Comparison of ENCODE assay signal across 13 cellular contexts in the genomic region with DNA sequence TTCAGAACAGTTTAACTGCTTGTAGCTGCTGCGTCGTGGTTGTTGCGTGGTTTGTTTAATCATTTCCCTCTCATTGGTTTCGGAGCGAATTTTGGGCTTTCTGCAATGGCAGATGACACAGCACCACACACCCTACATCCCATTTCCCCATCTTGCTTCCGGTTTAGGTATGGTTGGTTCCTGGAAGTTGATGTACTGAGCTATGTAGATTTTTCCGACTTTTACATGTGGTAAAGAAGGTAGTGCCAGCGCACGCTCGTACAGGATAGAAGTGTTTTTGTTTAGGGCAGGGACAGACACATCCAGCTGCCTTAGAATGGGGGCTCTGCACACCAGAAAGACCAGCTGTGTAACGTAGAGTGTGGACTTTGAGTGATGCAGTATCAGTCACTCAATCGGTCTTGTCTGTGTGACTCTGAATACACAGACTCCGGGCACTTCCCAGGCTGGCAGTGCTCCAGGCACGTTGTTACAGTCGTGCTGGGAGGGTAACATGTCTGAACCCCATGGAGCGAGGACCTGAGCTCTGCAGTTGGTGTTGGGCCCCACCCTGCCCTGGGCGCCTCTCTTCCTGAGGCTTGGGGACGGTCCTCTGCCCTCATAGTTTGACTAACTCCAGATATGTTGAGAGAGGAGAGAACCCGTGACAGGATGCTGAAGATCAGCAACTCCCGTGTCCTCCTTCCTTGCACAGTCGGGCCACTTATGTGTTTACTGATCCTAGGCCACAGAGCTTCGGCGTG.
A peak's percentile ranks its signal among the peaks of the same experiment; 100 is the strongest.
DNase-seq lines count a peak whose midpoint lies in the region; ATAC-seq and TF ChIP-seq lines count a peak whose summit lies in the region.
"Had no signal": no experiment of that assay in that cellular context is flagged by ENCODE, and none has a peak within 500 bp of the region (broad histone marks: within the 10 kb centered on the region; RNA-seq: fewer than 3 reads in every experiment).

No MANE protein-coding gene starts in this region.

- peak; percentile 74 for DNase-seq in BE2C
- peak; percentile 39 for DNase-seq in H7
- peak; percentile 40 for DNase-seq in activated CD4-positive, alpha-beta memory T cell treated with anti-CD3 and anti-CD28 coated beads for 36 hours
- peak in 1 of 3 donors; percentile 48 for DNase-seq in right lobe of liver
- no peak for DNase-seq in ureter (ENCODE audit: low spot score)
- no peak for DNase-seq in PC-9
- no peak for DNase-seq in chondrocyte (ENCODE audit: low spot score)
- DNase-seq: NCI-H1436; stimulated activated CD8-positive, alpha-beta memory T cell treated with anti-CD3 and anti-CD28 coated beads, Interleukin-4, amount 100 ng/mL, for 48 hours had no signal

- no peaks in the 10 kb centered on the region; the same call in 1 of the 2 replicates for H3K36me3 ChIP-seq in BE2C
- no peaks in the 10 kb centered on the region for H3K36me3 ChIP-seq in H7 (replicated peaks; ENCODE audit: control insufficient read depth, insufficient read depth, low read length)
- peaks cover 0 to 5% (median 1%) of the 10 kb centered on the region in 4 donors for H3K36me3 ChIP-seq in right lobe of liver
- no peaks in the 10 kb centered on the region for H3K36me3 ChIP-seq in PC-9 (ENCODE audit: low read depth)

- TF ChIP-seq POLR2A in right lobe of liver (IDR thresholded peaks at IDR 0.05) = no peak

- H3K4me3 Mint-ChIP-seq in activated CD4-positive, alpha-beta memory T cell treated with anti-CD3 and anti-CD28 coated beads for 36 hours = no peak overlapping the region
- no peak overlapping the region for H3K4me3 Mint-ChIP-seq in chondrocyte (ENCODE audit: unreplicated experiment)

- peak overlapping the region; percentile 62 for H3K27ac Mint-ChIP-seq in activated CD4-positive, alpha-beta memory T cell treated with anti-CD3 and anti-CD28 coated beads for 36 hours
- H3K27ac Mint-ChIP-seq in chondrocyte (ENCODE audit: unreplicated experiment) = no peak overlapping the region

- ATAC-seq in right lobe of liver (peak; percentile 29 to 60 (median 43)), GM21423 (IDR thresholded peaks at IDR 0.05; ENCODE audit: unreplicated experiment) (no peak)

- no peaks in the 10 kb centered on the region for H3K9me3 Mint-ChIP-seq in activated CD4-positive, alpha-beta memory T cell treated with anti-CD3 and anti-CD28 coated beads for 36 hours
- no peaks in the 10 kb centered on the region for H3K9me3 Mint-ChIP-seq in chondrocyte (ENCODE audit: low read depth)

- H3K4me1 Mint-ChIP-seq in activated CD4-positive, alpha-beta memory T cell treated with anti-CD3 and anti-CD28 coated beads for 36 hours (ENCODE audit: low read depth) = peaks cover 38% of the 10 kb centered on the region
- H3K4me1 Mint-ChIP-seq in chondrocyte (ENCODE audit: low read depth) = peaks cover 9% of the 10 kb centered on the region

- no peaks in the 10 kb centered on the region for H4K20me1 ChIP-seq in PC-9 (ENCODE audit: insufficient read depth)

- H3K27me3 Mint-ChIP-seq in activated CD4-positive, alpha-beta memory T cell treated with anti-CD3 and anti-CD28 coated beads for 36 hours = no peaks in the 10 kb centered on the region
- H3K27me3 Mint-ChIP-seq in chondrocyte (ENCODE audit: low read depth) = no peaks in the 10 kb centered on the region

- no peak overlapping the region for H3K4me2 ChIP-seq in PC-9

- intact Hi-C loops in activated CD4-positive, alpha-beta memory T cell treated with anti-CD3 and anti-CD28 coated beads for 36 hours (cut with micrococcal nuclease) = no loop called here
- intact Hi-C loops in right lobe of liver (cut with DNase I) = no loop called here
- intact Hi-C loops in PC-9 (cut with micrococcal nuclease; ENCODE audit: unreplicated experiment) = no loop called here

- no peaks in the 10 kb centered on the region for H3K9me2 ChIP-seq in PC-9 (ENCODE audit: insufficient read depth)

- H3K4me1 ChIP-seq in BE2C = peaks cover 18% of the 10 kb centered on the region
- H3K4me1 ChIP-seq in right lobe of liver = no peaks in the 10 kb centered on the region
- H3K4me1 ChIP-seq in PC-9 (replicated peaks; ENCODE audit: insufficient read depth) = no peaks in the 10 kb centered on the region; the same call in 1 of the 2 replicates

- POLR2A ChIA-PET in activated CD4-positive, alpha-beta memory T cell treated with anti-CD3 and anti-CD28 coated beads for 36 hours (lab: Charles Lee) = interaction anchor here (0.9 to 1.2 kb wide), 3 partner anchors 10 to 15 kb away, joined by 3 to 5 read pairs (median 3); no protein-coding TSS in a partner anchor
- POLR2A ChIA-PET in PC-9 (lab: Charles Lee; ENCODE audit: unreplicated experiment) = no interaction called here

- H3K4me3 ChIP-seq in BE2C (ENCODE audit: low read depth, low read length) = no peak overlapping the region; the same call in 1 of the 2 replicates
- no peak overlapping the region for H3K4me3 ChIP-seq in H7 (ENCODE audit: insufficient read depth, low read depth, low read length)
- no peak overlapping the region for H3K4me3 ChIP-seq in right lobe of liver
- H3K4me3 ChIP-seq in PC-9 = no peak overlapping the region
- H3K4me3 ChIP-seq: skin epidermis had no signal

- BruUV-seq in PC-9 (replicated peaks; lab: Mats Ljungman, UMichigan) = no TSS peak

- no peak overlapping the region for H2AFZ ChIP-seq in PC-9

- H3F3A ChIP-seq in PC-9 (ENCODE audit: insufficient read depth, low read depth) = no peaks in the 10 kb centered on the region

- H3K27ac ChIP-seq in right lobe of liver (no peak overlapping the region), PC-9 (no peak overlapping the region)
- H3K27ac ChIP-seq: C4-2B, VCaP had no signal

- WGBS in right lobe of liver (ENCODE audit: insufficient coverage, low coverage, low lambda C conversion rate, missing lambda C conversion rate) = 55% methylated on average over 16 of the region's 23 CpGs

- no peaks in the 10 kb centered on the region for H3K27me3 ChIP-seq in BE2C
- H3K27me3 ChIP-seq in H7 (ENCODE audit: control insufficient read depth, insufficient read depth, low read length) = no peaks in the 10 kb centered on the region
- H3K27me3 ChIP-seq in right lobe of liver = no peaks in the 10 kb centered on the region
- H3K27me3 ChIP-seq in PC-9 (ENCODE audit: insufficient read depth, low read depth) = no peaks in the 10 kb centered on the region

- H3K79me2 ChIP-seq in PC-9 (ENCODE audit: low read depth) = no peaks in the 10 kb centered on the region

- CTCF ChIA-PET in activated CD4-positive, alpha-beta memory T cell treated with anti-CD3 and anti-CD28 coated beads for 36 hours (lab: Charles Lee) = interaction anchor here (1.4 kb wide), 1 partner anchor 393 kb away, joined by 4 read pairs; no protein-coding TSS in a partner anchor
- CTCF ChIA-PET in PC-9 (lab: Charles Lee) = no interaction called here

- H3K9me3 ChIP-seq in BE2C = no peaks in the 10 kb centered on the region
- H3K9me3 ChIP-seq in right lobe of liver = no peaks in the 10 kb centered on the region
- no peaks in the 10 kb centered on the region for H3K9me3 ChIP-seq in PC-9 (ENCODE audit: insufficient read depth, low read depth)

- peaks cover 19% of the 10 kb centered on the region for H3K36me3 Mint-ChIP-seq in activated CD4-positive, alpha-beta memory T cell treated with anti-CD3 and anti-CD28 coated beads for 36 hours
- H3K36me3 Mint-ChIP-seq in chondrocyte (ENCODE audit: low read depth) = peaks cover 1% of the 10 kb centered on the region

- no peak for TF ChIP-seq CTCF in BE2C (IDR thresholded peaks at IDR 0.05; ENCODE audit: low read depth, low read length)
- TF ChIP-seq CTCF in right lobe of liver (IDR thresholded peaks at IDR 0.05) = no peak
- TF ChIP-seq CTCF in PC-9 (conservative IDR thresholded peaks at IDR 0.05) = no peak
- TF ChIP-seq CTCF in chondrocyte (IDR thresholded peaks at IDR 0.05) = no peak

Comparison
In these comparisons a context has a peak if more than half of its experiments do, and no peak if none do; other contexts are left out.
1. DNase-seq: peak in BE2C (single experiment), H7 (single experiment) and activated CD4-positive, alpha-beta memory T cell treated with anti-CD3 and anti-CD28 coated beads for 36 hours (single experiment); none in ureter (single experiment), PC-9 (0 of 2) and chondrocyte (single experiment).